In genomic region chr4:123825596-123826291, GRCh38 we compare ENCODE assay signal across 16 cellular contexts.
DNase-seq lines count a peak whose midpoint lies in the region; ATAC-seq, FAIRE-seq and TF ChIP-seq lines count a peak whose summit lies in the region.
"Had no signal": no experiment of that assay in that cellular context is flagged by ENCODE, and none has a peak within 500 bp of the region (broad histone marks: within the 10 kb centered on the region; RNA-seq: fewer than 3 reads in every experiment).

No MANE protein-coding gene starts in this region.

- H3K4me3 ChIP-seq in astrocyte of the spinal cord (ENCODE audit: low read depth, low read length): no peak overlapping the region
- no peak overlapping the region for H3K4me3 ChIP-seq in foreskin fibroblast (ENCODE audit: low read depth in 1 of 2, low read length in 2 of 2)
- no peak overlapping the region for H3K4me3 ChIP-seq in skeletal muscle cell (ENCODE audit: low read depth, low read length)
- H3K4me3 ChIP-seq: SJSA1 had no signal

- ATAC-seq in GM21529 (IDR thresholded peaks at IDR 0.05; ENCODE audit: unreplicated experiment) (no peak), HG02870 (IDR thresholded peaks at IDR 0.05; ENCODE audit: unreplicated experiment) (no peak)
- ATAC-seq: stimulated activated memory B cell treated with anti-CD40 and anti-IgM and Interleukin-4, amounts not matched to agents 10 μg/mL and 1 μg/mL and 100 μg/mL, for 72 hours had no signal

- FAIRE-seq in HTR-8/SVneo (lab: Jason Lieb, UNC): no peak

- DNase-seq in HT1080 (ENCODE audit: low read depth) (peak; percentile 59), astrocyte of the spinal cord (ENCODE audit: low read depth, low spot score) (peak; percentile 64), foreskin fibroblast (peak; percentile 89 to 90), skeletal muscle cell (ENCODE audit: low read depth) (peak; percentile 87), HTR-8/SVneo (ENCODE audit: insufficient read length, low spot score) (no peak), mesenteric fat pad (ENCODE audit: low spot score) (no peak)
- DNase-seq: activated CD4-positive, CD25-positive, alpha-beta regulatory T cell treated with anti-CD3 and anti-CD28 coated beads, Interleukin-2, amount 50 U/mL, for 72 hours; activated CD8-positive, alpha-beta memory T cell treated with anti-CD3 and anti-CD28 coated beads for 24 hours; Caco-2; foreskin melanocyte; NCI-H2171; OCI-M1 had no signal

- in situ Hi-C loops in astrocyte of the spinal cord (cut with HindIII; ENCODE audit: low sequenced_read_pairs): no loop called here

- TF ChIP-seq CTCF in astrocyte of the spinal cord (IDR thresholded peaks at IDR 0.05; ENCODE audit: low read depth, low read length) (no peak), foreskin fibroblast (IDR thresholded peaks at IDR 0.05; ENCODE audit: low read depth, low read length) (no peak)

Comparison
In these comparisons a context has a peak if more than half of its experiments do, and no peak if none do; other contexts are left out.
1. DNase-seq: peak in HT1080 (single experiment), astrocyte of the spinal cord (single experiment), foreskin fibroblast (2 of 2) and skeletal muscle cell (single experiment); none in HTR-8/SVneo (single experiment) and mesenteric fat pad (single experiment).